ENCODE assay signal across 8 cellular contexts in genomic region chr12:25557830-25558436, GRCh38. TPM values are rescaled to one million over a fixed set of nuclear protein-coding genes. Genes with fewer than 3 reads are reported as not detected.
DNase-seq lines count a peak whose midpoint lies in the region; ATAC-seq and TF ChIP-seq lines count a peak whose summit lies in the region.

No MANE protein-coding gene starts in this region.

- H3K36me3 ChIP-seq in BE2C: no peaks in the 10 kb centered on the region
- H3K36me3 ChIP-seq in GM23248 (ENCODE audit: low read depth): no peaks in the 10 kb centered on the region
- no peaks in the 10 kb centered on the region for H3K36me3 ChIP-seq in PC-3 (ENCODE audit: low read depth, low read length)

- CTCF ChIA-PET in PC-3 (lab: Charles Lee): no interaction called here

- POLR2A ChIA-PET in PC-3 (lab: Charles Lee; ENCODE audit: unreplicated experiment): no interaction called here

- TF ChIP-seq CTCF in BE2C (IDR thresholded peaks at IDR 0.05; ENCODE audit: low read depth, low read length): peak; percentile 53
- TF ChIP-seq CTCF in PC-3 (conservative IDR thresholded peaks at IDR 0.05; ENCODE audit: low read depth, low read length): peak; percentile 78
- peak; percentile 43 for TF ChIP-seq CTCF in fibroblast of pulmonary artery (IDR thresholded peaks at IDR 0.05; ENCODE audit: low read length, missing control alignments)

- ATAC-seq in PC-3 (no peak), GM18858 (IDR thresholded peaks at IDR 0.05; ENCODE audit: unreplicated experiment) (no peak), GM21737 (IDR thresholded peaks at IDR 0.05; ENCODE audit: unreplicated experiment) (no peak)

- intact Hi-C loops in PC-3 (cut with micrococcal nuclease): loop anchor here (1.0 kb wide), 1 partner anchor 122 kb away; no protein-coding TSS in a partner anchor

- peaks cover 14% of the 10 kb centered on the region for H3F3A ChIP-seq in GM23248 (ENCODE audit: insufficient read depth)
- no peaks in the 10 kb centered on the region for H3F3A ChIP-seq in PC-3 (ENCODE audit: low read length, unreplicated experiment)

- no TSS peak for BruUV-seq in PC-3 (replicated peaks; lab: Mats Ljungman, UMichigan)

- 26 to 38% methylated on average over 2 of the region's 2 CpGs for whole genome bisulfite sequencing in GM23248 (ENCODE audit: low coverage in 1 of 2, low lambda C conversion rate in 2 of 2, missing lambda C conversion rate in 2 of 2), 2 experiments

- no peak overlapping the region for H2AFZ ChIP-seq in GM23248
- H2AFZ ChIP-seq in PC-3 (ENCODE audit: low read length): no peak overlapping the region

- no peak overlapping the region for H3K4me3 ChIP-seq in BE2C (ENCODE audit: low read depth, low read length)
- H3K4me3 ChIP-seq in GM23248: no peak overlapping the region
- no peak overlapping the region for H3K4me3 ChIP-seq in PC-3 (ENCODE audit: low read length)
- no peak overlapping the region for H3K4me3 ChIP-seq in fibroblast of pulmonary artery (replicated peaks; ENCODE audit: low read depth, low read length)

- H3K27me3 ChIP-seq in BE2C (no peaks in the 10 kb centered on the region), GM23248 (replicated peaks; ENCODE audit: insufficient read depth) (no peaks in the 10 kb centered on the region), PC-3 (ENCODE audit: low read length) (no peaks in the 10 kb centered on the region)

- H3K4me1 ChIP-seq in BE2C (no peaks in the 10 kb centered on the region), GM23248 (ENCODE audit: insufficient read depth) (peaks cover 13% of the 10 kb centered on the region), PC-3 (ENCODE audit: insufficient read depth, low read length) (no peaks in the 10 kb centered on the region)

- H3K9me2 ChIP-seq in GM23248 (ENCODE audit: insufficient read depth) (no peaks in the 10 kb centered on the region), PC-3 (replicated peaks; ENCODE audit: low read length) (no peaks in the 10 kb centered on the region)

- H3K27ac ChIP-seq in GM23248 (no peak overlapping the region), PC-3 (ENCODE audit: low read length) (no peak overlapping the region)

- H3K9me3 ChIP-seq in BE2C (no peaks in the 10 kb centered on the region), GM23248 (ENCODE audit: low read depth) (no peaks in the 10 kb centered on the region), PC-3 (ENCODE audit: low read length) (no peaks in the 10 kb centered on the region)

- DNase-seq in BE2C (peak; percentile 22), GM23248 (peak; percentile 81), PC-3 (peak; percentile 75), fibroblast of pulmonary artery (ENCODE audit: low read depth) (peak; percentile 62), superior temporal gyrus (ENCODE audit: extremely low spot score) (peak; percentile 63), T-helper 9 cell (no peak)

- no peak overlapping the region for H3K4me2 ChIP-seq in GM23248 (ENCODE audit: unreplicated experiment)
- no peak overlapping the region for H3K4me2 ChIP-seq in PC-3 (ENCODE audit: low read length)

- H3K9ac ChIP-seq in GM23248 (no peak overlapping the region), PC-3 (ENCODE audit: low read length) (no peak overlapping the region)

- H4K20me1 ChIP-seq in GM23248 (ENCODE audit: insufficient read depth) (no peaks in the 10 kb centered on the region), PC-3 (ENCODE audit: low read length) (no peaks in the 10 kb centered on the region)

- H3K79me2 ChIP-seq in GM23248 (ENCODE audit: insufficient read depth) (no peaks in the 10 kb centered on the region), PC-3 (ENCODE audit: low read length) (no peaks in the 10 kb centered on the region)

- in situ Hi-C loops in GM23248 (cut with MboI): no loop called here

RNA-seq across cellular contexts. Expression of gene LMNTD1, which starts 4.8 kb away (rescaled TPM):
- polyA plus RNA-seq in BE2C (2012; ENCODE audit: insufficient read depth, insufficient read length, low read depth): 2.5 TPM
- 0.13 and 0.43 TPM in 2 replicates for total RNA-seq in GM23248 (2014; rRNA removed; shearing (Covaris generic))
- 0.39 and 0.58 TPM in 2 replicates for polyA plus RNA-seq in GM23248 (2016; fragmentation: Nextera tagmentation; extraction: Ambion mirVana)
- not detected in 2 replicates for total RNA-seq in PC-3 (2014; rRNA removed)
